ENCODE assay signal across 8 cellular contexts in genomic region chr15:44066211-44066827, GRCh38.
A peak's percentile ranks its signal among the peaks of the same experiment; 100 is the strongest.
DNase-seq lines count a peak whose midpoint lies in the region; ATAC-seq and TF ChIP-seq lines count a peak whose summit lies in the region.

No MANE protein-coding gene starts in this region.

- H3K4me3 ChIP-seq in GM12875 (ENCODE audit: low read depth, low read length) (no peak overlapping the region), WI38 (ENCODE audit: low read depth, low read length) (no peak overlapping the region), left lung (no peak overlapping the region)

- H3K4me1 ChIP-seq in left lung, result no peaks in the 10 kb centered on the region

- no peaks in the 10 kb centered on the region for H3K9me3 ChIP-seq in left lung

- peak; percentile 88 for ATAC-seq in left lung
- no peak for ATAC-seq in GM18858 (IDR thresholded peaks at IDR 0.05; ENCODE audit: unreplicated experiment)

- DNase-seq in NCI-H2171 (lab: John Stamatoyannopoulos, UW), result peak; percentile 71
- DNase-seq in caudate nucleus (lab: John Stamatoyannopoulos, UW), result peak in 32 of 61 donors; percentile 2 to 57 (median 20)
- no peak for DNase-seq in left lung
- peak; percentile 14 for DNase-seq in stimulated activated CD8-positive, alpha-beta memory T cell treated with anti-CD3 and anti-CD28 coated beads, Interleukin-15, amount 100 ng/mL, for 1 hour (ENCODE audit: low read depth)

- no peaks in the 10 kb centered on the region for H3K27me3 ChIP-seq in left lung

- intact Hi-C loops in left lung (cut with DNase I), result loop anchor here in 1 of 2 donors (10.0 kb wide), 1 partner anchor 162 kb away; no protein-coding TSS in a partner anchor

- H3K36me3 ChIP-seq in left lung, result no peaks in the 10 kb centered on the region

- H3K27ac ChIP-seq in 22Rv1 (no peak overlapping the region), caudate nucleus (ENCODE audit: low read depth, low read length) (no peak overlapping the region), left lung (no peak overlapping the region)

- peak; percentile 90 for TF ChIP-seq CTCF in 22Rv1 (IDR thresholded peaks at IDR 0.05)
- TF ChIP-seq CTCF in GM12875 (IDR thresholded peaks at IDR 0.05; ENCODE audit: borderline replicate concordance, insufficient read depth, low read depth, low read length), result peak; percentile 58
- TF ChIP-seq CTCF in WI38 (IDR thresholded peaks at IDR 0.05; ENCODE audit: low read depth, low read length), result peak; percentile 53
- peak; percentile 55 to 60 for TF ChIP-seq CTCF in left lung (IDR thresholded peaks at IDR 0.05)

Comparison
In these comparisons a context has a peak if more than half of its experiments do, and no peak if none do; other contexts are left out.
1. DNase-seq: peak in NCI-H2171 (single experiment), caudate nucleus (32 of 61) and stimulated activated CD8-positive, alpha-beta memory T cell treated with anti-CD3 and anti-CD28 coated beads, Interleukin-15, amount 100 ng/mL, for 1 hour (single experiment); none in left lung (0 of 2).
2. Peak in every context shown above with its lines, with median percentiles within 50 percentile points of each other: CTCF ChIP-seq.